In genomic region chr22:37563153-37564081, GRCh38 we compare ENCODE assay signal across 9 cellular contexts. TPM values are rescaled to one million over a fixed set of nuclear protein-coding genes. Genes with fewer than 3 reads are reported as not detected.
DNase-seq lines count a peak whose midpoint lies in the region; ATAC-seq, FAIRE-seq and TF ChIP-seq lines count a peak whose summit lies in the region.
"Had no signal": no experiment of that assay in that cellular context is flagged by ENCODE, and none has a peak within 500 bp of the region (broad histone marks: within the 10 kb centered on the region; RNA-seq: fewer than 3 reads in every experiment).

No MANE protein-coding gene starts in this region.

- H3K36me3 ChIP-seq in mammary epithelial cell (ENCODE audit: insufficient read depth, low read length): no peaks in the 10 kb centered on the region
- H3K36me3 ChIP-seq in HepG2 (replicated peaks in 1 of 2; ENCODE audit: control insufficient read depth in 1 of 2, insufficient read depth in 2 of 2, low read length in 2 of 2): peaks cover 12 to 34% of the 10 kb centered on the region in 2 experiments
- H3K36me3 ChIP-seq in thoracic aorta: peaks cover 13% of the 10 kb centered on the region

- H3K9me3 ChIP-seq in mammary epithelial cell (replicated peaks; ENCODE audit: insufficient read depth, low read length) (no peaks in the 10 kb centered on the region), HepG2 (ENCODE audit: low read length) (no peaks in the 10 kb centered on the region), thoracic aorta (no peaks in the 10 kb centered on the region)

- H4K20me1 ChIP-seq in mammary epithelial cell (ENCODE audit: insufficient read depth, low read length): peaks cover 4% of the 10 kb centered on the region
- peaks cover 42% of the 10 kb centered on the region for H4K20me1 ChIP-seq in HepG2 (ENCODE audit: insufficient read depth, low read length)

- H3K9ac ChIP-seq in mammary epithelial cell (ENCODE audit: insufficient read depth, low read length) (peak overlapping the region; percentile 53), HepG2 (ENCODE audit: insufficient read depth, low read depth, low read length) (peak overlapping the region; percentile 99)

- in situ Hi-C loops in mammary epithelial cell (cut with MboI; ENCODE audit: low sequenced_read_pairs in 2 of 2) (no loop called here), HepG2 (cut with HindIII; ENCODE audit: extremely low pct_ligation_motif_present, low pct_unique_long_range_greater_than_20kb) (no loop called here)

- H3K4me2 ChIP-seq in mammary epithelial cell (ENCODE audit: insufficient read depth, low read depth, low read length) (peak overlapping the region; percentile 60), HepG2 (ENCODE audit: low read depth, low read length) (peak overlapping the region; percentile 96)

- DNase-seq in HT1080 (ENCODE audit: low read depth): peak; percentile 94
- peak; percentile 95 for DNase-seq in mammary epithelial cell
- peak; percentile 97 for DNase-seq in HepG2 (ENCODE audit: low spot score)
- peak; percentile 85 for DNase-seq in thoracic aorta (ENCODE audit: low spot score)
- DNase-seq in NCI-H524 treated with DMSO at 0.1 percent for 48 hours (lab: John Stamatoyannopoulos, UW): no peak
- no peak for DNase-seq in NCI-H69 (lab: John Stamatoyannopoulos, UW)
- DNase-seq in T-helper 2 cell: no peak
- DNase-seq in activated naive CD8-positive, alpha-beta T cell treated with anti-CD3 and anti-CD28 coated beads for 36 hours: no peak
- DNase-seq: NCI-H146 had no signal

- peak; percentile 87 for FAIRE-seq in HepG2 (lab: Jason Lieb, UNC)

- intact Hi-C loops in mammary epithelial cell (cut with micrococcal nuclease): loop anchor here (1.0 to 10.0 kb wide), 4 partner anchors 18 to 249 kb away; no protein-coding TSS in a partner anchor
- intact Hi-C loops in HepG2 (cut with micrococcal nuclease; ENCODE audit: unreplicated experiment): loop anchor here (1.0 kb wide), 1 partner anchor 18 kb away; no protein-coding TSS in a partner anchor

- TF ChIP-seq RAD21 in HepG2 (CRISPR knock-in tag; IDR thresholded peaks at IDR 0.05): no peak

- H3K4me1 ChIP-seq in mammary epithelial cell (ENCODE audit: insufficient read depth, low read length) (peaks cover 57% of the 10 kb centered on the region), HepG2 (ENCODE audit: insufficient read depth, low read length) (peaks cover 81% of the 10 kb centered on the region), thoracic aorta (ENCODE audit: control insufficient read depth in 1 of 2, low read depth in 2 of 2) (peaks cover 54 to 72% of the 10 kb centered on the region in 2 donors)

- H2AFZ ChIP-seq in mammary epithelial cell (ENCODE audit: low read depth, low read length) (no peak overlapping the region), HepG2 (ENCODE audit: low read length) (no peak overlapping the region)

- no peaks in the 10 kb centered on the region for H3K36me3 Mint-ChIP-seq in activated naive CD8-positive, alpha-beta T cell treated with anti-CD3 and anti-CD28 coated beads for 36 hours

- TF ChIP-seq POLR2A in HepG2 (IDR thresholded peaks at IDR 0.05; ENCODE audit: insufficient read depth in 1 of 2, low read depth in 2 of 2, low read length in 2 of 2): peak; percentile 52 to 66; a peak in 2 of 4 replicates

- peak overlapping the region; percentile 90 for H3K27ac ChIP-seq in mammary epithelial cell (ENCODE audit: insufficient read depth, low read depth, low read length)
- H3K27ac ChIP-seq in HepG2 (ENCODE audit: extremely low read length, insufficient read depth, low read length): peak overlapping the region; percentile 91
- peak overlapping the region; percentile 99 to 100 for H3K27ac ChIP-seq in thoracic aorta

- no peak for TF ChIP-seq CTCF in mammary epithelial cell (conservative IDR thresholded peaks at IDR 0.05 in 1 of 2, IDR thresholded peaks at IDR 0.05 in 1 of 2; ENCODE audit: extremely low read depth in 1 of 2, insufficient read depth in 1 of 2, low read depth in 1 of 2, low read length in 2 of 2)
- no peak; the same call in 1 of the 2 replicates for TF ChIP-seq CTCF in HepG2 (CRISPR knock-in tag; IDR thresholded peaks at IDR 0.05)
- TF ChIP-seq CTCF in thoracic aorta (IDR thresholded peaks at IDR 0.05): no peak

- no peaks in the 10 kb centered on the region for H3K9me3 Mint-ChIP-seq in activated naive CD8-positive, alpha-beta T cell treated with anti-CD3 and anti-CD28 coated beads for 36 hours

- H3K4me3 Mint-ChIP-seq in activated naive CD8-positive, alpha-beta T cell treated with anti-CD3 and anti-CD28 coated beads for 36 hours: no peak overlapping the region

- WGBS in mammary epithelial cell (ENCODE audit: low coverage, missing lambda C conversion rate): 7% methylated on average over 14 of the region's 14 CpGs
- WGBS in HepG2 (ENCODE audit: low lambda C conversion rate): 7% methylated on average over 10 of the region's 14 CpGs

- ATAC-seq in HepG2: peak; percentile 21
- peak; percentile 55 for ATAC-seq in thoracic aorta (ENCODE audit: insufficient number of reproducible peaks, low FRiP score, low read depth)

- peaks cover 25% of the 10 kb centered on the region for H3K4me1 Mint-ChIP-seq in activated naive CD8-positive, alpha-beta T cell treated with anti-CD3 and anti-CD28 coated beads for 36 hours

- POLR2A ChIA-PET in HepG2 (lab: Yijun Ruan, JAX): interaction anchor here (0.8 to 17.5 kb wide), 15 partner anchors 8 to 95 kb away, joined by 3 to 976 read pairs (median 5); partner anchors contain the start of genes GGA1, LGALS2 and PDXP

- TF ChIP-seq EP300 in HepG2 (IDR thresholded peaks at IDR 0.05; ENCODE audit: low read depth in 2 of 2, low read length in 2 of 2) (peak in 1 of 2 experiments; percentile 64; a peak in 1 of 4 replicates), HepG2 (CRISPR knock-in tag; IDR thresholded peaks at IDR 0.05; ENCODE audit: borderline replicate concordance) (no peak)

- H3K27me3 Mint-ChIP-seq in activated naive CD8-positive, alpha-beta T cell treated with anti-CD3 and anti-CD28 coated beads for 36 hours: peaks cover 61% of the 10 kb centered on the region

- CTCF ChIA-PET in mammary epithelial cell (lab: Charles Lee; ENCODE audit: low non-redundant PET) (interaction anchor here (0.6 kb wide), 1 partner anchor 21 kb away, joined by 3 read pairs; no protein-coding TSS in a partner anchor), HepG2 (lab: Yijun Ruan, JAX; ENCODE audit: low intra/inter-chr PET ratio, low total read pairs) (interaction anchor here (2.4 to 4.1 kb wide), 2 partner anchors 18 to 24 kb away, joined by 11 to 39 read pairs; no protein-coding TSS in a partner anchor)

- BruUV-seq in mammary epithelial cell (replicated peaks; lab: Mats Ljungman, UMichigan) (no TSS peak), HepG2 (replicated peaks; lab: Mats Ljungman, UMichigan) (no TSS peak)

- peaks cover 57% of the 10 kb centered on the region for H3K79me2 ChIP-seq in mammary epithelial cell (ENCODE audit: insufficient read depth, low read length)
- H3K79me2 ChIP-seq in HepG2 (ENCODE audit: insufficient read depth, low read length): peaks cover 60% of the 10 kb centered on the region

- no peak overlapping the region for H3K4me3 ChIP-seq in mammary epithelial cell (replicated peaks in 1 of 3; ENCODE audit: insufficient read depth in 1 of 3, low read depth in 2 of 3, low read length in 3 of 3)
- peak overlapping the region; percentile 0 to 98 (median 29); a peak in 4 of 6 replicates for H3K4me3 ChIP-seq in HepG2 (replicated peaks in 1 of 3; ENCODE audit: insufficient read depth in 1 of 3, low read depth in 2 of 3, low read length in 3 of 3)
- peak overlapping the region; percentile 5 for H3K4me3 ChIP-seq in thoracic aorta

- dilution Hi-C loops in mammary epithelial cell (cut with HindIII; ENCODE audit: low sequenced_read_pairs): loop anchor here (5.0 kb wide), 3 partner anchors 39 to 241 kb away; no protein-coding TSS in a partner anchor

- no peak overlapping the region for H3K27ac Mint-ChIP-seq in activated naive CD8-positive, alpha-beta T cell treated with anti-CD3 and anti-CD28 coated beads for 36 hours

- H3K27me3 ChIP-seq in mammary epithelial cell (ENCODE audit: insufficient read depth, low read length) (no peaks in the 10 kb centered on the region), HepG2 (ENCODE audit: control insufficient read depth in 1 of 2, insufficient read depth in 2 of 2, low read length in 2 of 2) (no peaks in the 10 kb centered on the region; a peak in 1 of 5 replicates), thoracic aorta (replicated peaks; ENCODE audit: insufficient read depth) (no peaks in the 10 kb centered on the region)

RNA-seq across cellular contexts. Expression of gene CDC42EP1, which starts 3.1 kb away (rescaled TPM):
- 67.3 and 95.3 TPM in 2 replicates for total RNA-seq in HT1080 (2014; rRNA removed; shearing (Covaris generic))
- polyA plus RNA-seq in HT1080 (2015; cell fraction: cytosol; rRNA removed): 104 and 115 TPM in 2 replicates
- polyA plus RNA-seq in HT1080 (2015; cell fraction: nucleus; rRNA removed): 38.1 and 39.0 TPM in 2 replicates
- total RNA-seq in mammary epithelial cell (10 to 100 TPM; 17.5 to 98.4 TPM), HepG2 (2016; rRNA removed; fragmentation: Illumina TruSeq; extraction: Trizol) (25.4 and 29.5 TPM in 2 replicates), thoracic aorta (100 to 1,000 TPM in 1 of 2 donors, 10 to 100 TPM in 1; 61.6 to 104 TPM)
- polyA plus RNA-seq in mammary epithelial cell (12.7 TPM), HepG2 (2011; rRNA removed) (17.1 and 26.7 TPM in 2 replicates)
- polyA minus RNA-seq in mammary epithelial cell: 32.2 TPM
- total RNA-seq in HepG2 (2016; cell fraction: cytosol; rRNA removed; fragmentation: Illumina TruSeq; extraction: Trizol; ENCODE audit: low read depth): 19.5 and 29.1 TPM in 2 replicates
- total RNA-seq in HepG2 (2016; cell fraction: insoluble cytoplasmic fraction; rRNA removed; fragmentation: Illumina TruSeq; extraction: Trizol): 20.9 and 29.7 TPM in 2 replicates
- 44.9 and 63.7 TPM in 2 replicates for total RNA-seq in HepG2 (2016; cell fraction: membrane; rRNA removed; fragmentation: Illumina TruSeq; extraction: Trizol)
- total RNA-seq in HepG2 (2016; cell fraction: nucleus; rRNA removed; fragmentation: Illumina TruSeq; extraction: Trizol): 15.7 and 18.6 TPM in 2 replicates
- 13.8 and 17.6 TPM in 2 replicates for polyA plus RNA-seq in HepG2 (2011; cell fraction: cytosol; rRNA removed)
- polyA plus RNA-seq in HepG2 (2011; cell fraction: nucleus; rRNA removed): 37.8 and 38.3 TPM in 2 replicates
- polyA plus RNA-seq in HepG2 (2012): 45.1 and 72.3 TPM in 2 replicates
- 49.0 and 73.1 TPM in 2 replicates for polyA plus RNA-seq in HepG2 (2016; cell fraction: cytosol; fragmentation: Illumina TruSeq; extraction: Trizol; ENCODE audit: low read depth)
- 53.9 and 76.0 TPM in 2 replicates for polyA plus RNA-seq in HepG2 (2016; cell fraction: insoluble cytoplasmic fraction; fragmentation: Illumina TruSeq; extraction: Trizol; ENCODE audit: low read depth)
- 99.7 and 119 TPM in 2 replicates for polyA plus RNA-seq in HepG2 (2016; cell fraction: membrane; fragmentation: Illumina TruSeq; extraction: Trizol; ENCODE audit: low read depth)
- 54.3 and 56.0 TPM in 2 replicates for polyA plus RNA-seq in HepG2 (2016; cell fraction: nucleus; fragmentation: Illumina TruSeq; extraction: Trizol; ENCODE audit: insufficient read depth, low read depth)
- polyA minus RNA-seq in HepG2 (2011; rRNA and poly(A)+ RNA removed; ENCODE audit: low replicate concordance): 12.0 and 24.2 TPM in 2 replicates
- polyA minus RNA-seq in HepG2 (2011; cell fraction: cytosol; rRNA and poly(A)+ RNA removed): 20.7 and 21.6 TPM in 2 replicates
- polyA minus RNA-seq in HepG2 (2011; cell fraction: nucleus; rRNA and poly(A)+ RNA removed): 12.2 and 15.4 TPM in 2 replicates
- under 1 TPM; 0.25 to 0.32 TPM for total RNA-seq in activated naive CD8-positive, alpha-beta T cell treated with anti-CD3 and anti-CD28 coated beads for 36 hours

RNA-seq across cellular contexts. Expression of gene LGALS2, which starts 16.5 kb away (rescaled TPM):
- not detected in 2 replicates for total RNA-seq in HT1080 (2014; rRNA removed; shearing (Covaris generic))
- polyA plus RNA-seq in HT1080 (2015; cell fraction: cytosol; rRNA removed): not detected in 2 replicates
- not detected in 2 replicates for polyA plus RNA-seq in HT1080 (2015; cell fraction: nucleus; rRNA removed)
- total RNA-seq in mammary epithelial cell: not detected
- polyA plus RNA-seq in mammary epithelial cell: not detected
- not detected for polyA minus RNA-seq in mammary epithelial cell
- 43.4 and 56.0 TPM in 2 replicates for total RNA-seq in HepG2 (2016; rRNA removed; fragmentation: Illumina TruSeq; extraction: Trizol)
- total RNA-seq in HepG2 (2016; cell fraction: cytosol; rRNA removed; fragmentation: Illumina TruSeq; extraction: Trizol; ENCODE audit: low read depth): 30.8 and 33.0 TPM in 2 replicates
- 39.7 and 64.4 TPM in 2 replicates for total RNA-seq in HepG2 (2016; cell fraction: insoluble cytoplasmic fraction; rRNA removed; fragmentation: Illumina TruSeq; extraction: Trizol)
- 19.3 and 21.2 TPM in 2 replicates for total RNA-seq in HepG2 (2016; cell fraction: membrane; rRNA removed; fragmentation: Illumina TruSeq; extraction: Trizol)
- 9.7 and 10.9 TPM in 2 replicates for total RNA-seq in HepG2 (2016; cell fraction: nucleus; rRNA removed; fragmentation: Illumina TruSeq; extraction: Trizol)
- 32.5 and 56.1 TPM in 2 replicates for polyA plus RNA-seq in HepG2 (2011; rRNA removed)
- polyA plus RNA-seq in HepG2 (2011; cell fraction: cytosol; rRNA removed): 32.1 and 47.7 TPM in 2 replicates
- 5.1 and 7.9 TPM in 2 replicates for polyA plus RNA-seq in HepG2 (2011; cell fraction: nucleus; rRNA removed)
- 54.6 and 60.7 TPM in 2 replicates for polyA plus RNA-seq in HepG2 (2012)
- polyA plus RNA-seq in HepG2 (2016; cell fraction: cytosol; fragmentation: Illumina TruSeq; extraction: Trizol; ENCODE audit: low read depth): 30.1 and 38.1 TPM in 2 replicates
- 59.5 and 62.8 TPM in 2 replicates for polyA plus RNA-seq in HepG2 (2016; cell fraction: insoluble cytoplasmic fraction; fragmentation: Illumina TruSeq; extraction: Trizol; ENCODE audit: low read depth)
- 14.5 and 18.2 TPM in 2 replicates for polyA plus RNA-seq in HepG2 (2016; cell fraction: membrane; fragmentation: Illumina TruSeq; extraction: Trizol; ENCODE audit: low read depth)
- 20.3 and 23.8 TPM in 2 replicates for polyA plus RNA-seq in HepG2 (2016; cell fraction: nucleus; fragmentation: Illumina TruSeq; extraction: Trizol; ENCODE audit: insufficient read depth, low read depth)
- polyA minus RNA-seq in HepG2 (2011; rRNA and poly(A)+ RNA removed; ENCODE audit: low replicate concordance): 3.2 TPM in 1 of 2 replicates, not detected in the other
- 2.0 TPM in 2 replicates for polyA minus RNA-seq in HepG2 (2011; cell fraction: cytosol; rRNA and poly(A)+ RNA removed)
- 1.9 TPM in 1 of 2 replicates, not detected in the other for polyA minus RNA-seq in HepG2 (2011; cell fraction: nucleus; rRNA and poly(A)+ RNA removed)
- not detected for total RNA-seq in thoracic aorta
- total RNA-seq in activated naive CD8-positive, alpha-beta T cell treated with anti-CD3 and anti-CD28 coated beads for 36 hours: not detected

RNA-seq across cellular contexts. Expression of gene CARD10, which starts 44.2 kb away (rescaled TPM):
- total RNA-seq in HT1080 (2014; rRNA removed; shearing (Covaris generic)): 22.4 and 25.4 TPM in 2 replicates
- 19.4 and 20.2 TPM in 2 replicates for polyA plus RNA-seq in HT1080 (2015; cell fraction: cytosol; rRNA removed)
- 32.7 and 33.8 TPM in 2 replicates for polyA plus RNA-seq in HT1080 (2015; cell fraction: nucleus; rRNA removed)
- total RNA-seq in mammary epithelial cell (100 to 1,000 TPM in 1 of 2 donors, 10 to 100 TPM in 1; 62.0 to 152 TPM), HepG2 (2016; rRNA removed; fragmentation: Illumina TruSeq; extraction: Trizol) (28.9 and 35.2 TPM in 2 replicates), thoracic aorta (10 to 100 TPM in 1 of 2 donors, 1 to 10 TPM in 1; 7.2 to 11.0 TPM)
- polyA plus RNA-seq in mammary epithelial cell (71.0 TPM), HepG2 (2011; rRNA removed) (55.8 and 92.3 TPM in 2 replicates)
- 118 TPM for polyA minus RNA-seq in mammary epithelial cell
- 3.9 and 4.1 TPM in 2 replicates for total RNA-seq in HepG2 (2016; cell fraction: cytosol; rRNA removed; fragmentation: Illumina TruSeq; extraction: Trizol; ENCODE audit: low read depth)
- total RNA-seq in HepG2 (2016; cell fraction: insoluble cytoplasmic fraction; rRNA removed; fragmentation: Illumina TruSeq; extraction: Trizol): 24.8 and 36.0 TPM in 2 replicates
- total RNA-seq in HepG2 (2016; cell fraction: membrane; rRNA removed; fragmentation: Illumina TruSeq; extraction: Trizol): 11.9 and 12.5 TPM in 2 replicates
- total RNA-seq in HepG2 (2016; cell fraction: nucleus; rRNA removed; fragmentation: Illumina TruSeq; extraction: Trizol): 17.8 and 21.3 TPM in 2 replicates
- 52.6 and 75.1 TPM in 2 replicates for polyA plus RNA-seq in HepG2 (2011; cell fraction: cytosol; rRNA removed)
- 203 and 227 TPM in 2 replicates for polyA plus RNA-seq in HepG2 (2011; cell fraction: nucleus; rRNA removed)
- polyA plus RNA-seq in HepG2 (2012): 46.8 and 57.2 TPM in 2 replicates
- 3.0 TPM in 2 replicates for polyA plus RNA-seq in HepG2 (2016; cell fraction: cytosol; fragmentation: Illumina TruSeq; extraction: Trizol; ENCODE audit: low read depth)
- polyA plus RNA-seq in HepG2 (2016; cell fraction: insoluble cytoplasmic fraction; fragmentation: Illumina TruSeq; extraction: Trizol; ENCODE audit: low read depth): 28.5 and 30.3 TPM in 2 replicates
- polyA plus RNA-seq in HepG2 (2016; cell fraction: membrane; fragmentation: Illumina TruSeq; extraction: Trizol; ENCODE audit: low read depth): 9.1 and 9.4 TPM in 2 replicates
- polyA plus RNA-seq in HepG2 (2016; cell fraction: nucleus; fragmentation: Illumina TruSeq; extraction: Trizol; ENCODE audit: insufficient read depth, low read depth): 42.1 and 44.8 TPM in 2 replicates
- polyA minus RNA-seq in HepG2 (2011; rRNA and poly(A)+ RNA removed; ENCODE audit: low replicate concordance): 15.9 and 164 TPM in 2 replicates
- 61.5 and 72.6 TPM in 2 replicates for polyA minus RNA-seq in HepG2 (2011; cell fraction: cytosol; rRNA and poly(A)+ RNA removed)
- 31.9 and 42.5 TPM in 2 replicates for polyA minus RNA-seq in HepG2 (2011; cell fraction: nucleus; rRNA and poly(A)+ RNA removed)
- under 1 TPM; 0.06 to 0.14 TPM for total RNA-seq in activated naive CD8-positive, alpha-beta T cell treated with anti-CD3 and anti-CD28 coated beads for 36 hours

RNA-seq across cellular contexts. Expression of gene GGA1, which starts 45.2 kb away (rescaled TPM):
- total RNA-seq in HT1080 (2014; rRNA removed; shearing (Covaris generic)): 34.0 and 35.1 TPM in 2 replicates
- polyA plus RNA-seq in HT1080 (2015; cell fraction: cytosol; rRNA removed): 34.5 and 34.6 TPM in 2 replicates
- 145 and 177 TPM in 2 replicates for polyA plus RNA-seq in HT1080 (2015; cell fraction: nucleus; rRNA removed)
- total RNA-seq in mammary epithelial cell (10 to 100 TPM; 33.8 to 60.2 TPM), HepG2 (2016; rRNA removed; fragmentation: Illumina TruSeq; extraction: Trizol) (16.0 and 29.1 TPM in 2 replicates), thoracic aorta (10 to 100 TPM; 59.9 to 61.2 TPM)
- polyA plus RNA-seq in mammary epithelial cell (26.7 TPM), HepG2 (2011; rRNA removed) (87.2 and 103 TPM in 2 replicates)
- polyA minus RNA-seq in mammary epithelial cell: 56.2 TPM
- 16.1 and 18.1 TPM in 2 replicates for total RNA-seq in HepG2 (2016; cell fraction: cytosol; rRNA removed; fragmentation: Illumina TruSeq; extraction: Trizol; ENCODE audit: low read depth)
- 13.7 and 32.9 TPM in 2 replicates for total RNA-seq in HepG2 (2016; cell fraction: insoluble cytoplasmic fraction; rRNA removed; fragmentation: Illumina TruSeq; extraction: Trizol)
- 22.2 and 24.3 TPM in 2 replicates for total RNA-seq in HepG2 (2016; cell fraction: membrane; rRNA removed; fragmentation: Illumina TruSeq; extraction: Trizol)
- 34.3 and 44.4 TPM in 2 replicates for total RNA-seq in HepG2 (2016; cell fraction: nucleus; rRNA removed; fragmentation: Illumina TruSeq; extraction: Trizol)
- polyA plus RNA-seq in HepG2 (2011; cell fraction: cytosol; rRNA removed): 22.6 and 34.6 TPM in 2 replicates
- polyA plus RNA-seq in HepG2 (2011; cell fraction: nucleus; rRNA removed): 436 and 489 TPM in 2 replicates
- polyA plus RNA-seq in HepG2 (2012): 51.1 and 57.0 TPM in 2 replicates
- 4.7 and 5.0 TPM in 2 replicates for polyA plus RNA-seq in HepG2 (2016; cell fraction: cytosol; fragmentation: Illumina TruSeq; extraction: Trizol; ENCODE audit: low read depth)
- polyA plus RNA-seq in HepG2 (2016; cell fraction: insoluble cytoplasmic fraction; fragmentation: Illumina TruSeq; extraction: Trizol; ENCODE audit: low read depth): 13.0 and 17.9 TPM in 2 replicates
- polyA plus RNA-seq in HepG2 (2016; cell fraction: membrane; fragmentation: Illumina TruSeq; extraction: Trizol; ENCODE audit: low read depth): 11.4 and 12.2 TPM in 2 replicates
- polyA plus RNA-seq in HepG2 (2016; cell fraction: nucleus; fragmentation: Illumina TruSeq; extraction: Trizol; ENCODE audit: insufficient read depth, low read depth): 138 and 147 TPM in 2 replicates
- polyA minus RNA-seq in HepG2 (2011; rRNA and poly(A)+ RNA removed; ENCODE audit: low replicate concordance): 31.3 and 75.9 TPM in 2 replicates
- 15.5 and 19.6 TPM in 2 replicates for polyA minus RNA-seq in HepG2 (2011; cell fraction: cytosol; rRNA and poly(A)+ RNA removed)
- polyA minus RNA-seq in HepG2 (2011; cell fraction: nucleus; rRNA and poly(A)+ RNA removed): 83.2 and 84.5 TPM in 2 replicates
- total RNA-seq in activated naive CD8-positive, alpha-beta T cell treated with anti-CD3 and anti-CD28 coated beads for 36 hours: 10 to 100 TPM; 56.3 to 61.9 TPM

Comparison
In these comparisons a context has a peak if more than half of its experiments do, and no peak if none do; other contexts are left out.
1. DNase-seq: peak in HT1080 (single experiment), mammary epithelial cell (single experiment), HepG2 (single experiment) and thoracic aorta (single experiment); none in NCI-H524 treated with DMSO at 0.1 percent for 48 hours (single experiment), NCI-H69 (single experiment), T-helper 2 cell (0 of 5) and activated naive CD8-positive, alpha-beta T cell treated with anti-CD3 and anti-CD28 coated beads for 36 hours (single experiment).
2. H3K4me3 ChIP-seq: peak in HepG2 (3 of 3) and thoracic aorta (single experiment); none in mammary epithelial cell (0 of 3).
3. RNA of gene CDC42EP1, which starts 3.1 kb away (total RNA-seq): 61.6 to 104 TPM in thoracic aorta, 17.5 to 98.4 TPM in mammary epithelial cell, 67.3 to 95.3 TPM in HT1080 and 15.7 to 63.7 TPM in HepG2; 0.25 to 0.32 TPM in activated naive CD8-positive, alpha-beta T cell treated with anti-CD3 and anti-CD28 coated beads for 36 hours; every median in the first group is over 10 times any median in the second.
4. RNA of gene LGALS2, which starts 16.5 kb away (total RNA-seq): 9.7 to 64.4 TPM in HepG2; not detected in HT1080, not detected in mammary epithelial cell, not detected in thoracic aorta and not detected in activated naive CD8-positive, alpha-beta T cell treated with anti-CD3 and anti-CD28 coated beads for 36 hours; every median in the first group is over 10 times any median in the second.
5. RNA of gene CARD10, which starts 44.2 kb away (total RNA-seq): 62.0 to 152 TPM in mammary epithelial cell, 3.9 to 36.0 TPM in HepG2, 22.4 to 25.4 TPM in HT1080 and 7.2 to 11.0 TPM in thoracic aorta; 0.06 to 0.14 TPM in activated naive CD8-positive, alpha-beta T cell treated with anti-CD3 and anti-CD28 coated beads for 36 hours; every median in the first group is over 4 times any median in the second.
6. Peak in every context shown above with its lines, with median percentiles within 50 percentile points of each other: H3K27ac ChIP-seq.